In genomic region chr1:22117851-22118250, GRCh38 we compare ENCODE assay signal across 19 cellular contexts. TPM values are rescaled to one million over a fixed set of nuclear protein-coding genes. Genes with fewer than 3 reads are reported as not detected.
DNase-seq lines count a peak whose midpoint lies in the region; ATAC-seq and TF ChIP-seq lines count a peak whose summit lies in the region.
"Had no signal": no experiment of that assay in that cellular context is flagged by ENCODE, and none has a peak within 500 bp of the region (broad histone marks: within the 10 kb centered on the region; RNA-seq: fewer than 3 reads in every experiment).

No MANE protein-coding gene starts in this region.

- no peaks in the 10 kb centered on the region; the same call in 1 of the 2 replicates for H3K4me1 ChIP-seq in HAP-1

- H3K4me3 Mint-ChIP-seq in naive B cell: peak overlapping the region in 6 of 8 donors; percentile 8 to 62 (median 42)
- H3K4me3 Mint-ChIP-seq: activated CD8-positive, alpha-beta memory T cell treated with anti-CD3 and anti-CD28 coated beads, Interleukin-2, amount 10 ng/mL, durations not matched to agents 7 days and 5 days had no signal

- peak overlapping the region in 5 of 6 donors; percentile 76 to 92 (median 86) for H3K27ac Mint-ChIP-seq in naive B cell

- peaks cover 7% of the 10 kb centered on the region for H3K36me3 ChIP-seq in HAP-1 (replicated peaks)

- DNase-seq in COLO668 (lab: John Stamatoyannopoulos, UW; ENCODE audit: unreplicated experiment) (peak; percentile 29), HFF-Myc (ENCODE audit: extremely low read depth, low read depth) (no peak), caudate nucleus (lab: John Stamatoyannopoulos, UW) (peak in 1 of 61 donors; percentile 48), naive B cell (no peak), HAP-1 (ENCODE audit: low spot score in 2 of 2) (no peak), cerebellum (ENCODE audit: low spot score) (no peak)
- DNase-seq: activated CD8-positive, alpha-beta memory T cell treated with anti-CD3 and anti-CD28 coated beads, Interleukin-2, amount 10 ng/mL, durations not matched to agents 7 days and 5 days; aorta; CD4-positive, CD25-positive, alpha-beta regulatory T cell; GDM1; HCEC 1CT; heart right ventricle; left colon; NCI-H1092; NCI-H510A treated with DMSO at 0.1 percent for 48 hours; T-helper 9 cell had no signal

- no peaks in the 10 kb centered on the region for H3K27me3 ChIP-seq in HAP-1 (ENCODE audit: low read depth)
- H3K27me3 ChIP-seq: heart right ventricle, suprapubic skin had no signal

- H3K4me3 ChIP-seq in HFF-Myc (replicated peaks; ENCODE audit: low read depth, low read length) (no peak overlapping the region), HAP-1 (no peak overlapping the region)
- H3K4me3 ChIP-seq: heart right ventricle, skin epidermis, suprapubic skin had no signal

- H3K4me1 Mint-ChIP-seq in naive B cell: peaks cover 62 to 71% (median 69%) of the 10 kb centered on the region in 3 donors

- in situ Hi-C loops in HAP-1 (cut with MboI; ENCODE audit: low sequenced_read_pairs): no loop called here

- peak overlapping the region; percentile 80 for H3K27ac ChIP-seq in caudate nucleus (ENCODE audit: low read depth, low read length)
- H3K27ac ChIP-seq: heart right ventricle, suprapubic skin had no signal

- H3K9me3 ChIP-seq in HAP-1: no peaks in the 10 kb centered on the region
- H3K9me3 ChIP-seq: heart right ventricle, suprapubic skin had no signal

- H3K9me3 Mint-ChIP-seq in naive B cell: no peaks in the 10 kb centered on the region
- H3K9me3 Mint-ChIP-seq: CD4-positive, CD25-positive, alpha-beta regulatory T cell had no signal

- TF ChIP-seq CTCF in HFF-Myc (IDR thresholded peaks at IDR 0.05; ENCODE audit: low read depth, low read length, missing control alignments): peak; percentile 1

- H3K36me3 Mint-ChIP-seq in naive B cell: peaks cover 0 to 12% of the 10 kb centered on the region in 2 donors

- H3K27me3 Mint-ChIP-seq in naive B cell: no peaks in the 10 kb centered on the region
- H3K27me3 Mint-ChIP-seq: activated CD8-positive, alpha-beta memory T cell treated with anti-CD3 and anti-CD28 coated beads, Interleukin-2, amount 10 ng/mL, durations not matched to agents 7 days and 5 days; CD4-positive, CD25-positive, alpha-beta regulatory T cell had no signal

- ATAC-seq in naive B cell (ENCODE audit: low read depth in 2 of 2): no peak
- no peak for ATAC-seq in HG02678 (IDR thresholded peaks at IDR 0.05; ENCODE audit: unreplicated experiment)
- ATAC-seq: activated CD8-positive, alpha-beta memory T cell treated with anti-CD3 and anti-CD28 coated beads, Interleukin-2, amount 10 ng/mL, durations not matched to agents 7 days and 5 days; heart right ventricle; left colon had no signal

RNA-seq across cellular contexts. Expression of gene WNT4, which starts 25.0 kb away (rescaled TPM):
- under 1 TPM in 1 of 6 donors, not detected in 5; 0.32 TPM for polyA plus RNA-seq in naive B cell (ENCODE audit: low read depth in 6 of 6)
- 3.7 TPM for total RNA-seq in cerebellum
- total RNA-seq: activated CD8-positive, alpha-beta memory T cell treated with anti-CD3 and anti-CD28 coated beads, Interleukin-2, amount 10 ng/mL, durations not matched to agents 7 days and 5 days; aorta; CD4-positive, CD25-positive, alpha-beta regulatory T cell had no signal
- polyA plus RNA-seq: aorta had no signal
